Comparison of ENCODE assay signal across 1 cellular context in genomic region chr11:75821202-75821601, GRCh38.
TF ChIP-seq lines count a peak whose summit lies in the region.

No MANE protein-coding gene starts in this region.

TF ChIP-seq in GM12878, 131 proteins besides CTCF, POLR2A, EP300 and RAD21:
- TF ChIP-seq RELB (IDR thresholded peaks at IDR 0.05; ENCODE audit: low read depth) (no peak), SUPT20H (IDR thresholded peaks at IDR 0.05; ENCODE audit: borderline replicate concordance, control insufficient read depth, low read depth, low read length) (no peak), NBN (IDR thresholded peaks at IDR 0.05) (no peak), ZZZ3 (IDR thresholded peaks at IDR 0.05; ENCODE audit: control insufficient read depth, insufficient read length, low read depth) (no peak)
